ENCODE assay signal across 11 cellular contexts in the genomic region with DNA sequence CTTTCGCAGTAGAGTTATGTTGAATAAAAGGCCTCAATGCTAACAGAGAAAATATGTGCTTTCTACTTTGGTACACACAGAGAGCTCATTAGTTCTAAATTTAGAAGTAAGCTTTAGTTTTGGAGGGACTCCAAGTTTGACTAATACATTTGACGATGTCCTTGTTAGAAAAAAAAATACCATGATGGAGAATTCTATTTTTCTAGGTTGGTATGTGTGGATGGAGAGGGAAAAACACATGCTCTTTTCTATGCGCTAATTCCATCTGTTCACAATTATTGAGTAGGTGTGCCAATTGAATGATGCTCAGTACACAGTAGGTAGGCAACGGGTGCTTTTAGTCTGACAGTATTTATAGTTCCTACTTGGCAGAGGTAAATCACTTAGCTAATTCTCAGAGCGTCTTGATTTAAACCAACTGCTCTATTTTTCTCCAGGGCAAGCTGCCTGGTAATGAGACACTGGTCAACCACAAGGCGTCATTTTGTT.
DNase-seq lines count a peak whose midpoint lies in the region; TF ChIP-seq lines count a peak whose summit lies in the region.
"Had no signal": no experiment of that assay in that cellular context is flagged by ENCODE, and none has a peak within 500 bp of the region (broad histone marks: within the 10 kb centered on the region; RNA-seq: fewer than 3 reads in every experiment).

No MANE protein-coding gene starts in this region.

- no peak overlapping the region for H3K27ac Mint-ChIP-seq in CD8-positive, alpha-beta memory T cell

- POLR2A ChIA-PET in CD8-positive, alpha-beta memory T cell (lab: Charles Lee), result no interaction called here

- no peak overlapping the region for H3K4me3 Mint-ChIP-seq in CD8-positive, alpha-beta memory T cell

- intact Hi-C loops in dorsolateral prefrontal cortex (cut with DNase I), result no loop called here

- H3K9me3 ChIP-seq in muscle layer of colon (ENCODE audit: low read length), result no peaks in the 10 kb centered on the region
- no peaks in the 10 kb centered on the region for H3K9me3 ChIP-seq in CD8-positive, alpha-beta memory T cell (ENCODE audit: low read length)

- no peaks in the 10 kb centered on the region for H3K9me3 Mint-ChIP-seq in CD8-positive, alpha-beta memory T cell

- H2AFZ ChIP-seq in ACC112 (ENCODE audit: low read length, unreplicated experiment), result peak overlapping the region; percentile 66

- no peaks in the 10 kb centered on the region for H3K36me3 ChIP-seq in ACC112 (ENCODE audit: insufficient read depth, low read length)
- H3K36me3 ChIP-seq in muscle layer of colon (ENCODE audit: insufficient read depth, low read length), result no peaks in the 10 kb centered on the region
- H3K36me3 ChIP-seq in CD8-positive, alpha-beta memory T cell (ENCODE audit: insufficient read depth, low read length), result no peaks in the 10 kb centered on the region

- H3K9ac ChIP-seq in muscle layer of colon (ENCODE audit: low read length), result no peak overlapping the region

- H3K4me3 ChIP-seq in ACC112 (ENCODE audit: low read depth, low read length) (no peak overlapping the region; the same call in 1 of the 2 replicates), dorsolateral prefrontal cortex (no peak overlapping the region), muscle layer of colon (ENCODE audit: low read depth in 1 of 2, low read length in 2 of 2) (no peak overlapping the region)
- no peak overlapping the region for H3K4me3 ChIP-seq in CD8-positive, alpha-beta memory T cell (ENCODE audit: low read length)

- DNase-seq in NCI-H2081 treated with DMSO at 0.1 percent for 48 hours (lab: John Stamatoyannopoulos, UW) (peak; percentile 27), dorsolateral prefrontal cortex (no peak), DMS53 (lab: John Stamatoyannopoulos, UW) (no peak), SHP77 (lab: John Stamatoyannopoulos, UW) (no peak)
- DNase-seq in CD8-positive, alpha-beta memory T cell, result no peak
- DNase-seq in stimulated activated naive CD4-positive, alpha-beta T cell (lab: John Stamatoyannopoulos, UW), result no peak
- DNase-seq: activated effector memory CD4-positive, alpha-beta T cell treated with Interleukin-2 at 50 U/mL for 16 hours; SIG-M5 had no signal

- no peaks in the 10 kb centered on the region for H3K27me3 ChIP-seq in ACC112 (ENCODE audit: insufficient read depth, low read length)
- H3K27me3 ChIP-seq in dorsolateral prefrontal cortex, result no peaks in the 10 kb centered on the region
- H3K27me3 ChIP-seq in muscle layer of colon (ENCODE audit: control insufficient read depth in 1 of 2, insufficient read depth in 2 of 2, low read length in 2 of 2), result no peaks in the 10 kb centered on the region
- H3K27me3 ChIP-seq in CD8-positive, alpha-beta memory T cell (ENCODE audit: insufficient read depth, low read length, poor library complexity, severe bottlenecking), result no peaks in the 10 kb centered on the region

- no peaks in the 10 kb centered on the region for H3K4me1 Mint-ChIP-seq in CD8-positive, alpha-beta memory T cell

- CTCF ChIA-PET in CD8-positive, alpha-beta memory T cell (lab: Charles Lee), result no interaction called here

- no peak for TF ChIP-seq CTCF in dorsolateral prefrontal cortex (IDR thresholded peaks at IDR 0.05 in 54 of 56, conservative IDR thresholded peaks at IDR 0.05 in 2 of 56; ENCODE audit: low read depth in 1 of 56, partially characterized antibody in 56 of 56)

- H3K36me3 Mint-ChIP-seq in CD8-positive, alpha-beta memory T cell, result no peaks in the 10 kb centered on the region

- H3K79me2 ChIP-seq in ACC112 (ENCODE audit: control insufficient read depth, insufficient read depth, low read length, unreplicated experiment), result no peaks in the 10 kb centered on the region

- no peaks in the 10 kb centered on the region for H3K27me3 Mint-ChIP-seq in CD8-positive, alpha-beta memory T cell

- H3K4me1 ChIP-seq in ACC112 (ENCODE audit: control insufficient read depth, insufficient read depth, low read length, unreplicated experiment) (peaks cover 13% of the 10 kb centered on the region), muscle layer of colon (ENCODE audit: insufficient read depth, low read length) (peaks cover 16% of the 10 kb centered on the region)
- no peaks in the 10 kb centered on the region for H3K4me1 ChIP-seq in CD8-positive, alpha-beta memory T cell (ENCODE audit: insufficient read depth, low read length)

- H3K27ac ChIP-seq in ACC112 (ENCODE audit: low read depth, low read length) (peak overlapping the region; percentile 70), dorsolateral prefrontal cortex (peak overlapping the region in 44 of 59 donors; percentile 0 to 85 (median 62)), muscle layer of colon (ENCODE audit: low read depth, low read length) (peak overlapping the region; percentile 19)
- H3K27ac ChIP-seq in CD8-positive, alpha-beta memory T cell (ENCODE audit: low read depth, low read length), result no peak overlapping the region
- H3K27ac ChIP-seq: HL-60 had no signal
